ENCODE assay signal across 26 cellular contexts in the genomic region with DNA sequence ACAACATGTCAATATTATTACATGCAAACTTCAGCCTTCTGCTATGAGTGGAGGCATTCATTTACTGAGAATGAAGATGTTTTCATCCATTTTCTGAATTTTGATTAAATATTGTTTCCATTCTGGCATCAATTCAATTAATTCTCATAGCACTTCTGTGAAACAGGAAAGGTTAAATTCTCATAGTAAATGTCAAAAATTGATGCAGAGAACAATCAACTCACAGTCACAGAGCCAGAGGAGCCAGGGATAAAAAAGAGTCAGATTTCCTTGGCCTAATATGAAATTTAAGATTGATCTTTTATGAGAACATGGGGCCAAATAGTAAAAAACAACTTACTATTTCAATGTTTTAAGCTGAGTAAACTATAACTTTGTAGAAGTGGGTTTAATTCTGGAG.
A peak's percentile ranks its signal among the peaks of the same experiment; 100 is the strongest.
DNase-seq lines count a peak whose midpoint lies in the region; ATAC-seq, FAIRE-seq and TF ChIP-seq lines count a peak whose summit lies in the region.
"Had no signal": no experiment of that assay in that cellular context is flagged by ENCODE, and none has a peak within 500 bp of the region (broad histone marks: within the 10 kb centered on the region; RNA-seq: fewer than 3 reads in every experiment).

No MANE protein-coding gene starts in this region.

- ATAC-seq in esophagus mucosa (no peak), left cardiac atrium (no peak), HG03139 (IDR thresholded peaks at IDR 0.05; ENCODE audit: unreplicated experiment) (no peak)
- ATAC-seq: GM12878, HCT116 had no signal

- H3K4me3 Mint-ChIP-seq in chondrocyte (ENCODE audit: unreplicated experiment) = no peak overlapping the region
- no peak overlapping the region for H3K4me3 Mint-ChIP-seq in nephron
- H3K4me3 Mint-ChIP-seq: CD14-positive monocyte; CD4-positive, alpha-beta T cell; CD8-positive, alpha-beta memory T cell; H9 had no signal

- H3K4me1 ChIP-seq in ACC112 (ENCODE audit: control insufficient read depth, insufficient read depth, low read length, unreplicated experiment) (peaks cover 39% of the 10 kb centered on the region), endothelial cell of umbilical vein (ENCODE audit: control insufficient read depth, extremely low read depth, insufficient read depth, low read length) (peaks cover 22% of the 10 kb centered on the region)
- H3K4me1 ChIP-seq: BE2C had no signal

- dilution Hi-C loops in endothelial cell of umbilical vein (cut with MboI; ENCODE audit: extremely low pct_ligation_motif_present, low sequenced_read_pairs) = no loop called here

- H3K36me3 Mint-ChIP-seq in chondrocyte (ENCODE audit: low read depth) = no peaks in the 10 kb centered on the region
- H3K36me3 Mint-ChIP-seq in nephron (ENCODE audit: low read depth) = no peaks in the 10 kb centered on the region
- H3K36me3 Mint-ChIP-seq: CD14-positive monocyte; CD8-positive, alpha-beta memory T cell had no signal

- no peaks in the 10 kb centered on the region for H3K27me3 Mint-ChIP-seq in chondrocyte (ENCODE audit: low read depth)
- no peaks in the 10 kb centered on the region for H3K27me3 Mint-ChIP-seq in nephron (ENCODE audit: low read depth)
- H3K27me3 Mint-ChIP-seq: CD4-positive, alpha-beta T cell had no signal

- H3K9me3 Mint-ChIP-seq in chondrocyte (ENCODE audit: low read depth) = no peaks in the 10 kb centered on the region
- H3K9me3 Mint-ChIP-seq in nephron = no peaks in the 10 kb centered on the region
- H3K9me3 Mint-ChIP-seq: CD4-positive, alpha-beta T cell; CD8-positive, alpha-beta memory T cell; H9 had no signal

- no peak for FAIRE-seq in endothelial cell of umbilical vein (lab: Jason Lieb, UNC)
- FAIRE-seq: D721Med, GM12878, GM19239, H1 had no signal

- no peaks in the 10 kb centered on the region for H3K9me3 ChIP-seq in endothelial cell of umbilical vein (replicated peaks; ENCODE audit: control insufficient read depth, insufficient read depth, low read length)
- H3K9me3 ChIP-seq: BE2C; BLaER1 treated with 17β-estradiol and CSF1 and Interleukin-3, amounts not matched to agents 10 nM and 100 nM had no signal

- H2AFZ ChIP-seq in ACC112 (ENCODE audit: low read length, unreplicated experiment) = peak overlapping the region; percentile 15
- no peak overlapping the region for H2AFZ ChIP-seq in endothelial cell of umbilical vein (ENCODE audit: low read depth, low read length)
- H2AFZ ChIP-seq: GM23248 had no signal

- no peak for TF ChIP-seq POLR2A in endothelial cell of umbilical vein (IDR thresholded peaks at IDR 0.05; ENCODE audit: low read depth, low read length)

- no peak overlapping the region for H3K9ac ChIP-seq in endothelial cell of umbilical vein (replicated peaks; ENCODE audit: extremely low read depth, insufficient read depth, low read length)
- H3K9ac ChIP-seq: BLaER1 treated with 17β-estradiol and CSF1 and Interleukin-3, amounts not matched to agents 10 nM and 100 nM; GM23248 had no signal

- H3K4me3 ChIP-seq in ACC112 (ENCODE audit: low read depth, low read length) (no peak overlapping the region), endothelial cell of umbilical vein (replicated peaks in 1 of 3; ENCODE audit: insufficient read depth in 1 of 3, low read depth in 1 of 3, low read length in 3 of 3) (no peak overlapping the region)
- H3K4me3 ChIP-seq: BLaER1 treated with 17β-estradiol and CSF1 and Interleukin-3, amounts not matched to agents 10 nM and 100 nM; GM12878; GM23248 had no signal

- TF ChIP-seq CTCF in chondrocyte (IDR thresholded peaks at IDR 0.05) (peak; percentile 5), endothelial cell of umbilical vein (IDR thresholded peaks at IDR 0.05; ENCODE audit: extremely low read depth in 1 of 2, insufficient read depth in 1 of 2, low read depth in 1 of 2, low read length in 2 of 2) (no peak), nephron (IDR thresholded peaks at IDR 0.05; ENCODE audit: unreplicated experiment in 3 of 3) (no peak)

- H4K20me1 ChIP-seq in endothelial cell of umbilical vein (replicated peaks; ENCODE audit: control insufficient read depth, extremely low read depth, insufficient read depth, low read length) = no peaks in the 10 kb centered on the region
- H4K20me1 ChIP-seq: BLaER1 treated with 17β-estradiol and CSF1 and Interleukin-3, amounts not matched to agents 10 nM and 100 nM had no signal

- BruUV-seq in endothelial cell of umbilical vein (replicated peaks; lab: Mats Ljungman, UMichigan) = no TSS peak

- H3K9me1 ChIP-seq in endothelial cell of umbilical vein (replicated peaks; ENCODE audit: control insufficient read depth, extremely low read depth, insufficient read depth, low read length) = no peaks in the 10 kb centered on the region

- H3K27ac ChIP-seq in ACC112 (ENCODE audit: low read depth, low read length) (0 out of 2 replicates have a peak overlapping the region, but pooled peaks have one; percentile 29), endothelial cell of umbilical vein (ENCODE audit: insufficient read depth, low read depth, low read length) (no peak overlapping the region)
- H3K27ac ChIP-seq: BLaER1 treated with 17β-estradiol and CSF1 and Interleukin-3, amounts not matched to agents 10 nM and 100 nM; GM23248 had no signal

- no peak overlapping the region for H3K4me2 ChIP-seq in endothelial cell of umbilical vein (ENCODE audit: insufficient read depth, low read length)
- H3K4me2 ChIP-seq: BLaER1 treated with 17β-estradiol and CSF1 and Interleukin-3, amounts not matched to agents 10 nM and 100 nM had no signal

- no peak overlapping the region for H3K27ac Mint-ChIP-seq in chondrocyte (ENCODE audit: unreplicated experiment)
- peak overlapping the region; percentile 21 to 77 (median 24) for H3K27ac Mint-ChIP-seq in nephron
- H3K27ac Mint-ChIP-seq: CD14-positive monocyte; CD4-positive, alpha-beta T cell; CD8-positive, alpha-beta memory T cell; H9 had no signal

- H3K36me3 ChIP-seq in ACC112 (ENCODE audit: insufficient read depth, low read length) = no peaks in the 10 kb centered on the region
- H3K36me3 ChIP-seq in endothelial cell of umbilical vein (ENCODE audit: control insufficient read depth in 2 of 2, extremely low read depth in 1 of 2, insufficient read depth in 2 of 2, low read length in 2 of 2) = no peaks in the 10 kb centered on the region
- H3K36me3 ChIP-seq: BE2C; BLaER1 treated with 17β-estradiol and CSF1 and Interleukin-3, amounts not matched to agents 10 nM and 100 nM had no signal

- H3K79me2 ChIP-seq in ACC112 (ENCODE audit: control insufficient read depth, insufficient read depth, low read length, unreplicated experiment) (no peaks in the 10 kb centered on the region), endothelial cell of umbilical vein (ENCODE audit: control insufficient read depth, insufficient read depth, low read length) (no peaks in the 10 kb centered on the region)

- H3K4me1 Mint-ChIP-seq in chondrocyte (ENCODE audit: low read depth) = peaks cover 40% of the 10 kb centered on the region
- peaks cover 43% of the 10 kb centered on the region for H3K4me1 Mint-ChIP-seq in nephron
- H3K4me1 Mint-ChIP-seq: CD14-positive monocyte had no signal

- intact Hi-C loops in endothelial cell of umbilical vein (cut with micrococcal nuclease) (no loop called here), left cardiac atrium (cut with DNase I) (no loop called here), head of caudate nucleus (cut with DNase I) (no loop called here)

- DNase-seq in chondrocyte (ENCODE audit: low spot score) = no peak
- DNase-seq in endothelial cell of umbilical vein (ENCODE audit: low read depth, low spot score) = peak; percentile 56
- DNase-seq in left cardiac atrium = no peak
- DNase-seq in head of caudate nucleus = no peak
- DNase-seq: ACHN; AML-193; BE2C; CD4-positive, alpha-beta T cell; CD8-positive, alpha-beta memory T cell; DMS 273 treated with DMSO at 0.1 percent for 48 hours; DMS79; EL; GDM1; GM23248; H9 had no signal

- CTCF ChIA-PET in endothelial cell of umbilical vein (lab: Charles Lee) = interaction anchor here (0.7 to 1.8 kb wide), 3 partner anchors 33 to 151 kb away, joined by 3 to 4 read pairs (median 3); no protein-coding TSS in a partner anchor

- POLR2A ChIA-PET in endothelial cell of umbilical vein (lab: Charles Lee) = no interaction called here

- H3K27me3 ChIP-seq in ACC112 (ENCODE audit: insufficient read depth, low read length) = no peaks in the 10 kb centered on the region
- H3K27me3 ChIP-seq in endothelial cell of umbilical vein (ENCODE audit: control insufficient read depth in 2 of 2, insufficient read depth in 2 of 2, low read length in 2 of 2) = no peaks in the 10 kb centered on the region
- H3K27me3 ChIP-seq: BLaER1 treated with 17β-estradiol and CSF1 and Interleukin-3, amounts not matched to agents 10 nM and 100 nM had no signal

TF ChIP-seq in endothelial cell of umbilical vein, 7 proteins besides CTCF, POLR2A, EP300 and RAD21:
- TF ChIP-seq, protein P1, sequence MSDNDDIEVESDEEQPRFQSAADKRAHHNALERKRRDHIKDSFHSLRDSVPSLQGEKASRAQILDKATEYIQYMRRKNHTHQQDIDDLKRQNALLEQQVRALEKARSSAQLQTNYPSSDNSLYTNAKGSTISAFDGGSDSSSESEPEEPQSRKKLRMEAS (IDR thresholded peaks at IDR 0.05; ENCODE audit: insufficient read depth, insufficient read length) = no peak
- TF ChIP-seq MYC (IDR thresholded peaks at IDR 0.05; ENCODE audit: low read depth, low read length) = no peak
- TF ChIP-seq FOS (IDR thresholded peaks at IDR 0.05; ENCODE audit: borderline replicate concordance, insufficient read depth, low read length) = no peak
- no peak for TF ChIP-seq GATA2 (IDR thresholded peaks at IDR 0.05; ENCODE audit: insufficient read depth, insufficient read length, low read depth, low read length)
TF ChIP-seq in endothelial cell of umbilical vein: peak in this region for 0.
